Comparison of ENCODE assay signal across 8 cellular contexts in genomic region chr9:108953983-108954574, GRCh38. TPM values are rescaled to one million over a fixed set of nuclear protein-coding genes. Genes with fewer than 3 reads are reported as not detected.
DNase-seq lines count a peak whose midpoint lies in the region; ATAC-seq and TF ChIP-seq lines count a peak whose summit lies in the region.

No MANE protein-coding gene starts in this region.

- in situ Hi-C loops in G401 (cut with HindIII; ENCODE audit: low sequenced_read_pairs) = no loop called here

- no peaks in the 10 kb centered on the region for H3K36me3 ChIP-seq in parathyroid adenoma (ENCODE audit: control insufficient read depth, insufficient read depth, low read length)

- H3K4me3 Mint-ChIP-seq in activated T-helper 1 cell treated with anti-CD3 and anti-CD28 coated beads, Interleukin-12 subunit alpha, Interleukin-12 subunit beta, Interleukin-2, Interleukin-4 antibody, amounts not matched to agents 30 ng/mL and 10 ng/mL and 1 ng/mL, durations not matched to agents 14 hours and 24 hours and 36 hours = no peak overlapping the region

- no peaks in the 10 kb centered on the region for H3K27me3 ChIP-seq in parathyroid adenoma (ENCODE audit: control insufficient read depth, insufficient read depth, low read length)

- H3K4me1 ChIP-seq in parathyroid adenoma = peaks cover 5% of the 10 kb centered on the region

- no peak overlapping the region for H2AFZ ChIP-seq in parathyroid adenoma

- H3K27ac Mint-ChIP-seq in activated T-helper 1 cell treated with anti-CD3 and anti-CD28 coated beads, Interleukin-12 subunit alpha, Interleukin-12 subunit beta, Interleukin-2, Interleukin-4 antibody, amounts not matched to agents 30 ng/mL and 10 ng/mL and 1 ng/mL, durations not matched to agents 14 hours and 24 hours and 36 hours = no peak overlapping the region

- H3K4me2 ChIP-seq in parathyroid adenoma (ENCODE audit: low read length) = no peak overlapping the region

- H3K9me3 Mint-ChIP-seq in activated T-helper 1 cell treated with anti-CD3 and anti-CD28 coated beads, Interleukin-12 subunit alpha, Interleukin-12 subunit beta, Interleukin-2, Interleukin-4 antibody, amounts not matched to agents 30 ng/mL and 10 ng/mL and 1 ng/mL, durations not matched to agents 14 hours and 24 hours and 36 hours = no peaks in the 10 kb centered on the region

- H3K36me3 Mint-ChIP-seq in activated T-helper 1 cell treated with anti-CD3 and anti-CD28 coated beads, Interleukin-12 subunit alpha, Interleukin-12 subunit beta, Interleukin-2, Interleukin-4 antibody, amounts not matched to agents 30 ng/mL and 10 ng/mL and 1 ng/mL, durations not matched to agents 14 hours and 24 hours and 36 hours (ENCODE audit: low read depth) = no peaks in the 10 kb centered on the region

- DNase-seq in G401 (ENCODE audit: low spot score) = peak; percentile 85
- peak; percentile 17 for DNase-seq in HuH-7 (ENCODE audit: low spot score)
- peak; percentile 41 for DNase-seq in SK-N-DZ (ENCODE audit: low spot score)
- DNase-seq in fibroblast of pulmonary artery (ENCODE audit: low read depth) = peak; percentile 77
- no peak for DNase-seq in stimulated activated CD4-positive, alpha-beta T cell treated with anti-CD3 and anti-CD28 coated beads, Interleukin-15, amount 100 ng/mL, for 24 hours
- DNase-seq in activated T-helper 1 cell treated with anti-CD3 and anti-CD28 coated beads, Interleukin-12 subunit alpha, Interleukin-12 subunit beta, Interleukin-2, Interleukin-4 antibody, amounts not matched to agents 30 ng/mL and 10 ng/mL and 1 ng/mL, durations not matched to agents 14 hours and 24 hours and 36 hours (ENCODE audit: low spot score) = no peak

- intact Hi-C loops in activated T-helper 1 cell treated with anti-CD3 and anti-CD28 coated beads, Interleukin-12 subunit alpha, Interleukin-12 subunit beta, Interleukin-2, Interleukin-4 antibody, amounts not matched to agents 30 ng/mL and 10 ng/mL and 1 ng/mL, durations not matched to agents 14 hours and 24 hours and 36 hours (cut with micrococcal nuclease) = no loop called here

- no peak for ATAC-seq in GM18498 (IDR thresholded peaks at IDR 0.05; ENCODE audit: unreplicated experiment)

- no peak overlapping the region for H3K4me3 ChIP-seq in fibroblast of pulmonary artery (replicated peaks; ENCODE audit: low read depth, low read length)
- no peak overlapping the region for H3K4me3 ChIP-seq in parathyroid adenoma (ENCODE audit: low read depth, low read length)

- no peaks in the 10 kb centered on the region for H3K79me2 ChIP-seq in parathyroid adenoma

- H3K9ac ChIP-seq in parathyroid adenoma = no peak overlapping the region

- H3K27me3 Mint-ChIP-seq in activated T-helper 1 cell treated with anti-CD3 and anti-CD28 coated beads, Interleukin-12 subunit alpha, Interleukin-12 subunit beta, Interleukin-2, Interleukin-4 antibody, amounts not matched to agents 30 ng/mL and 10 ng/mL and 1 ng/mL, durations not matched to agents 14 hours and 24 hours and 36 hours (ENCODE audit: insufficient read depth) = no peaks in the 10 kb centered on the region

- H3K27ac ChIP-seq in parathyroid adenoma = no peak overlapping the region

- H3K4me1 Mint-ChIP-seq in activated T-helper 1 cell treated with anti-CD3 and anti-CD28 coated beads, Interleukin-12 subunit alpha, Interleukin-12 subunit beta, Interleukin-2, Interleukin-4 antibody, amounts not matched to agents 30 ng/mL and 10 ng/mL and 1 ng/mL, durations not matched to agents 14 hours and 24 hours and 36 hours (ENCODE audit: low read depth) = no peaks in the 10 kb centered on the region

- no peaks in the 10 kb centered on the region for H3K9me3 ChIP-seq in parathyroid adenoma (ENCODE audit: control insufficient read depth, low read length)

- TF ChIP-seq CTCF in fibroblast of pulmonary artery (IDR thresholded peaks at IDR 0.05; ENCODE audit: low read length, missing control alignments) (peak; percentile 72), parathyroid adenoma (IDR thresholded peaks at IDR 0.05) (peak; percentile 56)

RNA-seq across cellular contexts. Expression of gene ABITRAM, which starts 19.9 kb away (rescaled TPM):
- total RNA-seq in G401 (2014; rRNA removed; shearing (Covaris generic)) = 15.3 and 16.7 TPM in 2 replicates
- polyA plus RNA-seq in SK-N-DZ (2014; cell fraction: cytosol; rRNA removed) = 11.1 and 11.4 TPM in 2 replicates
- polyA plus RNA-seq in SK-N-DZ (2014; cell fraction: nucleus; rRNA removed) = 13.2 and 15.8 TPM in 2 replicates
- total RNA-seq in activated T-helper 1 cell treated with anti-CD3 and anti-CD28 coated beads, Interleukin-12 subunit alpha, Interleukin-12 subunit beta, Interleukin-2, Interleukin-4 antibody, amounts not matched to agents 30 ng/mL and 10 ng/mL and 1 ng/mL, durations not matched to agents 14 hours and 24 hours and 36 hours = 14.7 and 14.8 TPM in 2 replicates

RNA-seq across cellular contexts. Expression of gene ELP1, which starts 20.2 kb away (rescaled TPM):
- 26.3 and 54.7 TPM in 2 replicates for total RNA-seq in G401 (2014; rRNA removed; shearing (Covaris generic))
- 43.3 and 48.9 TPM in 2 replicates for polyA plus RNA-seq in SK-N-DZ (2014; cell fraction: cytosol; rRNA removed)
- polyA plus RNA-seq in SK-N-DZ (2014; cell fraction: nucleus; rRNA removed) = 113 and 220 TPM in 2 replicates
- 31.6 and 35.2 TPM in 2 replicates for total RNA-seq in activated T-helper 1 cell treated with anti-CD3 and anti-CD28 coated beads, Interleukin-12 subunit alpha, Interleukin-12 subunit beta, Interleukin-2, Interleukin-4 antibody, amounts not matched to agents 30 ng/mL and 10 ng/mL and 1 ng/mL, durations not matched to agents 14 hours and 24 hours and 36 hours

RNA-seq across cellular contexts. Expression of gene CTNNAL1, which starts 59.2 kb away (rescaled TPM):
- 95.8 and 122 TPM in 2 replicates for total RNA-seq in G401 (2014; rRNA removed; shearing (Covaris generic))
- polyA plus RNA-seq in SK-N-DZ (2014; cell fraction: cytosol; rRNA removed) = 124 and 162 TPM in 2 replicates
- 63.0 and 79.0 TPM in 2 replicates for polyA plus RNA-seq in SK-N-DZ (2014; cell fraction: nucleus; rRNA removed)
- total RNA-seq in activated T-helper 1 cell treated with anti-CD3 and anti-CD28 coated beads, Interleukin-12 subunit alpha, Interleukin-12 subunit beta, Interleukin-2, Interleukin-4 antibody, amounts not matched to agents 30 ng/mL and 10 ng/mL and 1 ng/mL, durations not matched to agents 14 hours and 24 hours and 36 hours = 24.8 and 25.1 TPM in 2 replicates

Comparison
In these comparisons a context has a peak if more than half of its experiments do, and no peak if none do; other contexts are left out.
1. DNase-seq: peak in G401 (single experiment), HuH-7 (single experiment), SK-N-DZ (single experiment) and fibroblast of pulmonary artery (single experiment); none in stimulated activated CD4-positive, alpha-beta T cell treated with anti-CD3 and anti-CD28 coated beads, Interleukin-15, amount 100 ng/mL, for 24 hours (single experiment) and activated T-helper 1 cell treated with anti-CD3 and anti-CD28 coated beads, Interleukin-12 subunit alpha, Interleukin-12 subunit beta, Interleukin-2, Interleukin-4 antibody, amounts not matched to agents 30 ng/mL and 10 ng/mL and 1 ng/mL, durations not matched to agents 14 hours and 24 hours and 36 hours (single experiment).